Comparison of ENCODE assay signal across 20 cellular contexts in genomic region chr19:46610413-46610775, GRCh38. TPM values are rescaled to one million over a fixed set of nuclear protein-coding genes. Genes with fewer than 3 reads are reported as not detected.
DNase-seq lines count a peak whose midpoint lies in the region; TF ChIP-seq lines count a peak whose summit lies in the region.
"Had no signal": no experiment of that assay in that cellular context is flagged by ENCODE, and none has a peak within 500 bp of the region (broad histone marks: within the 10 kb centered on the region; RNA-seq: fewer than 3 reads in every experiment).

No MANE protein-coding gene starts in this region.

- intact Hi-C loops in OCI-LY7 (cut with micrococcal nuclease; ENCODE audit: unreplicated experiment), result no loop called here

- no CpG with 5 or more reads among the region's 5 CpGs for whole genome bisulfite sequencing in mesodermal cell (ENCODE audit: insufficient coverage in 2 of 2), 2 experiments

- no peak overlapping the region for H3K4me2 ChIP-seq in OCI-LY7 (ENCODE audit: low read length)
- H3K4me2 ChIP-seq: A549 had no signal

- CTCF ChIA-PET in OCI-LY7 (lab: Charles Lee; ENCODE audit: unreplicated experiment), result no interaction called here

- H3K4me1 ChIP-seq in OCI-LY7 (ENCODE audit: insufficient read depth, low read length, poor library complexity, severe bottlenecking) (peaks cover 36% of the 10 kb centered on the region), mesodermal cell (ENCODE audit: control insufficient read depth, insufficient read depth, low read length, poor library complexity, severe bottlenecking) (no peaks in the 10 kb centered on the region)
- H3K4me1 ChIP-seq: A549, pancreas had no signal

- BruUV-seq in OCI-LY7 (replicated peaks; lab: Mats Ljungman, UMichigan), result no TSS peak

- peak; percentile 4 for DNase-seq in activated CD4-positive, alpha-beta T cell treated with anti-CD3 and anti-CD28 coated beads for 1 hour
- DNase-seq in activated CD4-positive, alpha-beta T cell treated with anti-CD3 and anti-CD28 coated beads for 4 hours, result no peak
- DNase-seq in OCI-LY7 (ENCODE audit: low spot score) (no peak), NCI-H446 (lab: John Stamatoyannopoulos, UW) (no peak), DMS53 treated with DMSO at 0.1 percent for 48 hours (lab: John Stamatoyannopoulos, UW; ENCODE audit: unreplicated experiment) (no peak), SHP77 (lab: John Stamatoyannopoulos, UW) (no peak)
- DNase-seq: esophagus squamous epithelium, MM.1S, NCI-H1694 treated with DMSO at 0.1 percent for 48 hours, SHP77 treated with DMSO at 0.1 percent for 48 hours, small intestine had no signal

- H3K36me3 ChIP-seq in OCI-LY7 (ENCODE audit: insufficient read depth, low read length) (peaks cover 61% of the 10 kb centered on the region), mesodermal cell (ENCODE audit: control insufficient read depth, insufficient read depth, low read length) (peaks cover 54% of the 10 kb centered on the region)

- H3K4me3 ChIP-seq in OCI-LY7 (ENCODE audit: low read depth, low read length, poor library complexity, severe bottlenecking), result no peak overlapping the region
- no peak overlapping the region for H3K4me3 ChIP-seq in mesodermal cell (ENCODE audit: extremely low read depth, insufficient read depth, low read length, poor library complexity, severe bottlenecking)
- H3K4me3 ChIP-seq: A549, esophagus squamous epithelium, pancreas had no signal

- POLR2A ChIA-PET in OCI-LY7 (lab: Charles Lee), result no interaction called here

- no peaks in the 10 kb centered on the region for H3K9me2 ChIP-seq in OCI-LY7 (ENCODE audit: insufficient read depth, low read length)

- H3K27ac ChIP-seq in 22Rv1 (peak overlapping the region; percentile 32; the same call in 1 of the 2 replicates), OCI-LY7 (ENCODE audit: low read depth, low read length, poor library complexity, severe bottlenecking) (peak overlapping the region; percentile 75), mesodermal cell (ENCODE audit: low read depth, low read length, severe bottlenecking) (peak overlapping the region; percentile 16)
- H3K27ac ChIP-seq: A549, esophagus squamous epithelium, pancreas had no signal

- H2AFZ ChIP-seq in OCI-LY7 (ENCODE audit: low read length), result no peak overlapping the region

- H3K9me3 ChIP-seq in OCI-LY7 (ENCODE audit: low read length), result no peaks in the 10 kb centered on the region
- no peaks in the 10 kb centered on the region for H3K9me3 ChIP-seq in mesodermal cell (ENCODE audit: control insufficient read depth, low read length)
- H3K9me3 ChIP-seq: A549, esophagus squamous epithelium, pancreas had no signal

- H4K20me1 ChIP-seq in OCI-LY7 (ENCODE audit: insufficient read depth, low read length), result peaks cover 4% of the 10 kb centered on the region; the same call in 1 of the 2 replicates

- no peak for TF ChIP-seq CTCF in 22Rv1 (IDR thresholded peaks at IDR 0.05)
- TF ChIP-seq CTCF in OCI-LY7 (conservative IDR thresholded peaks at IDR 0.05; ENCODE audit: low read length), result no peak

- H3K79me2 ChIP-seq in OCI-LY7 (ENCODE audit: insufficient read depth, low read depth, low read length), result no peaks in the 10 kb centered on the region

RNA-seq across cellular contexts. Expression of gene CALM3, which starts 9.3 kb away (rescaled TPM):
- total RNA-seq in OCI-LY7 (2014; rRNA removed; shearing (Covaris generic)), result 175 and 205 TPM in 2 replicates
- 198 and 246 TPM in 2 replicates for total RNA-seq in OCI-LY7 (2022)
- 332 TPM for polyA plus RNA-seq in mesodermal cell (2013, experiment 1 of 2)
- 315 TPM for polyA plus RNA-seq in mesodermal cell (2013, experiment 2 of 2)

RNA-seq across cellular contexts. Expression of gene PTGIR, which starts 14.5 kb away (rescaled TPM):
- 0.25 and 0.26 TPM in 2 replicates for total RNA-seq in OCI-LY7 (2014; rRNA removed; shearing (Covaris generic))
- not detected in 2 replicates for total RNA-seq in OCI-LY7 (2022)
- 6.6 TPM for polyA plus RNA-seq in mesodermal cell (2013, experiment 1 of 2)
- 6.9 TPM for polyA plus RNA-seq in mesodermal cell (2013, experiment 2 of 2)
- total RNA-seq: NCI-H460 had no signal
- polyA plus RNA-seq: keratinocyte had no signal

RNA-seq across cellular contexts. Expression of gene GNG8, which starts 25.6 kb away (rescaled TPM):
- not detected in 2 replicates for total RNA-seq in OCI-LY7 (2014; rRNA removed; shearing (Covaris generic))
- not detected in 2 replicates for total RNA-seq in OCI-LY7 (2022)
- 22.5 TPM for polyA plus RNA-seq in mesodermal cell (2013, experiment 1 of 2)
- polyA plus RNA-seq in mesodermal cell (2013, experiment 2 of 2), result 30.8 TPM
- total RNA-seq: bronchial epithelial cell, esophagus squamous epithelium, mononuclear cell, NCI-H460, pancreas, ureter had no signal
- polyA plus RNA-seq: A549, keratinocyte, pancreas, small intestine had no signal

RNA-seq across cellular contexts. Expression of gene DACT3, which starts 50.6 kb away (rescaled TPM):
- total RNA-seq in OCI-LY7 (2014; rRNA removed; shearing (Covaris generic)), result 0.10 and 0.44 TPM in 2 replicates
- total RNA-seq in OCI-LY7 (2022), result not detected in 2 replicates
- polyA plus RNA-seq in mesodermal cell (2013, experiment 1 of 2), result 45.0 TPM
- 42.6 TPM for polyA plus RNA-seq in mesodermal cell (2013, experiment 2 of 2)
- total RNA-seq: NCI-H460 had no signal

Comparison
In these comparisons a context has a peak if more than half of its experiments do, and no peak if none do; other contexts are left out.
1. H3K27ac ChIP-seq: peak in every context shown above with its lines; median percentile 75 in OCI-LY7; 32 in 22Rv1; 16 in mesodermal cell.